Comparison of ENCODE assay signal across 28 cellular contexts in the genomic region with DNA sequence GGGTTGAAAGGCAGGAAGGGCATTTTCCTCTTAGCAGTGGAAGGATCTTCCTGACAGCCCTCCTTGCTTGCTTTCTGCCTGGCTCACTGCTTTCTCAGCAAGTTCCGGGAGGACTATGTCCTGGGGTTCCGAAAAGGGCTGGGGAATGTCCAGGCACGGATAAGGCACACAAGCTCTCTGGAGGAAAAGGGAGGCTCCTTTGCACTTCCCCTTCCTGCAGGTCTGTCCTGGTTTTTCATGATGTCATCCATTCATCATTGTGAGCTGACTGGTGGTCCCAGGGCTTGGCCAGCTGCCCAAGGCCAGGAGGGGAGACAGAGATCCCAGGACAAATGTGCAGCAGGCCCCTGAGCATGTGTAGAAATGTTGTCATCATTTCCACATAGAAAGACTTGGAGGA.
"Had no signal": no experiment of that assay in that cellular context is flagged by ENCODE, and none has a peak within 500 bp of the region (broad histone marks: within the 10 kb centered on the region; RNA-seq: fewer than 3 reads in every experiment).

No MANE protein-coding gene starts in this region.

- H3K9me3 ChIP-seq: MG63, Peyer's patch, SK-N-SH had no signal

- H3K4me2 ChIP-seq: SK-N-SH had no signal

- H3K4me3 ChIP-seq: MG63, Peyer's patch, SJCRH30 had no signal

- DNase-seq: activated CD4-positive, alpha-beta T cell treated with anti-CD3 and anti-CD28 coated beads for 4 hours; activated CD8-positive, alpha-beta memory T cell treated with anti-CD3 and anti-CD28 coated beads, Interleukin-2, amount 50 U/mL, for 4 hours; activated CD8-positive, alpha-beta T cell treated with anti-CD3 and anti-CD28 coated beads for 36 hours; activated gamma-delta T cell treated with Interleukin-2 at 50 U/mL for 16 hours; activated naive CD4-positive, alpha-beta T cell treated with anti-CD3 and anti-CD28 coated beads, Interleukin-2, amount 10 ng/mL, durations not matched to agents 7 days and 5 days; activated naive CD8-positive, alpha-beta T cell treated with anti-CD3 and anti-CD28 coated beads for 36 hours; activated T-cell treated with anti-CD3 and anti-CD28 coated beads, Interleukin-2, amount 50 U/mL, for 72 hours; brain microvascular endothelial cell; MG63; NCI-H1092 treated with DMSO at 0.1 percent for 48 hours; NCI-H1417 treated with DMSO at 0.1 percent for 48 hours; NCI-H1694; NCI-H2029; NCI-H2107; NCI-H2171 treated with DMSO at 0.1 percent for 48 hours; NCI-H226; NCI-H510A; NCI-H69; NK-92 treated with Interleukin-12 subunit alpha and Interleukin-12 subunit beta, amount 100 ng/mL, for 24 hours; OCI-M1; Peyer's patch; Right ventricle myocardium superior; SJCRH30; SK-N-SH; T-helper 1 cell had no signal

- H3K4me3 Mint-ChIP-seq: activated CD8-positive, alpha-beta T cell treated with anti-CD3 and anti-CD28 coated beads for 36 hours; activated naive CD4-positive, alpha-beta T cell treated with anti-CD3 and anti-CD28 coated beads, Interleukin-2, amount 10 ng/mL, durations not matched to agents 7 days and 5 days; activated naive CD8-positive, alpha-beta T cell treated with anti-CD3 and anti-CD28 coated beads for 36 hours; activated T-cell treated with anti-CD3 and anti-CD28 coated beads, Interleukin-2, amount 50 U/mL, for 72 hours had no signal

- H3K27ac Mint-ChIP-seq: activated CD8-positive, alpha-beta T cell treated with anti-CD3 and anti-CD28 coated beads for 36 hours; activated naive CD4-positive, alpha-beta T cell treated with anti-CD3 and anti-CD28 coated beads, Interleukin-2, amount 10 ng/mL, durations not matched to agents 7 days and 5 days; activated naive CD8-positive, alpha-beta T cell treated with anti-CD3 and anti-CD28 coated beads for 36 hours; activated T-cell treated with anti-CD3 and anti-CD28 coated beads, Interleukin-2, amount 50 U/mL, for 72 hours; activated T-helper 2 cell treated with anti-CD3 and anti-CD28 coated beads, Interferon-gamma antibody, Interleukin-2, Interleukin-4, amounts not matched to agents 10 μg/mL and 5 μg/mL and 100 μg/mL, durations not matched to agents 14 hours and 24 hours and 36 hours had no signal

- H3K4me1 ChIP-seq: Peyer's patch had no signal

- H3K27ac ChIP-seq: brain microvascular endothelial cell, Peyer's patch, RWPE1, SJCRH30 had no signal

- H3K4me1 Mint-ChIP-seq: activated naive CD4-positive, alpha-beta T cell treated with anti-CD3 and anti-CD28 coated beads, Interleukin-2, amount 10 ng/mL, durations not matched to agents 7 days and 5 days had no signal

- H3K9ac ChIP-seq: SK-N-SH had no signal

- H3K36me3 ChIP-seq: brain microvascular endothelial cell, MG63, Peyer's patch, SJCRH30 had no signal

- H3K27me3 ChIP-seq: brain microvascular endothelial cell, MG63, Peyer's patch, SJCRH30 had no signal

- ATAC-seq: activated CD4-positive, CD25-positive, alpha-beta regulatory T cell treated with anti-CD3 and anti-CD28 coated beads, Interleukin-2, amount 50 U/mL, for 24 hours; activated CD8-positive, alpha-beta T cell treated with anti-CD3 and anti-CD28 coated beads for 36 hours; activated T-cell treated with anti-CD3 and anti-CD28 coated beads, Interleukin-2, amount 50 U/mL, for 72 hours had no signal

- H3K9me3 Mint-ChIP-seq: activated CD8-positive, alpha-beta T cell treated with anti-CD3 and anti-CD28 coated beads for 36 hours; activated naive CD4-positive, alpha-beta T cell treated with anti-CD3 and anti-CD28 coated beads, Interleukin-2, amount 10 ng/mL, durations not matched to agents 7 days and 5 days; activated naive CD8-positive, alpha-beta T cell treated with anti-CD3 and anti-CD28 coated beads for 36 hours; activated T-cell treated with anti-CD3 and anti-CD28 coated beads, Interleukin-2, amount 50 U/mL, for 72 hours; activated T-helper 2 cell treated with anti-CD3 and anti-CD28 coated beads, Interferon-gamma antibody, Interleukin-2, Interleukin-4, amounts not matched to agents 10 μg/mL and 5 μg/mL and 100 μg/mL, durations not matched to agents 14 hours and 24 hours and 36 hours had no signal

- H3K36me3 Mint-ChIP-seq: activated naive CD4-positive, alpha-beta T cell treated with anti-CD3 and anti-CD28 coated beads, Interleukin-2, amount 10 ng/mL, durations not matched to agents 7 days and 5 days; activated naive CD8-positive, alpha-beta T cell treated with anti-CD3 and anti-CD28 coated beads for 36 hours had no signal
